In genomic region chr6:33952016-33952415, GRCh38 we compare ENCODE assay signal across 19 cellular contexts.
"Had no signal": no experiment of that assay in that cellular context is flagged by ENCODE, and none has a peak within 500 bp of the region (broad histone marks: within the 10 kb centered on the region; RNA-seq: fewer than 3 reads in every experiment).

No MANE protein-coding gene starts in this region.

- H3K36me3 ChIP-seq: SJSA1 had no signal

- H3K4me1 ChIP-seq: SJSA1 had no signal

- H3K27ac ChIP-seq: SJSA1, SK-N-MC had no signal

- DNase-seq: IMR-90, Karpas-422, KG1, MV-4-11, NCI-H1048, NCI-H1105, NCI-H1436 treated with DMSO at 0.1 percent for 48 hours, NCI-H1930, NCI-H2107, NCI-H2227 treated with DMSO at 0.1 percent for 48 hours, NCI-H446, NCI-H510A, NCI-H774, Right ventricle myocardium superior, RPMI8226, SIG-M5 had no signal

- ATAC-seq: HepG2 had no signal

- H3K9me3 ChIP-seq: SJSA1 had no signal

- H3K4me3 ChIP-seq: SJSA1, SK-N-MC had no signal
